ENCODE assay signal across 11 cellular contexts in genomic region chr9:86721843-86722705, GRCh38.
DNase-seq lines count a peak whose midpoint lies in the region; ATAC-seq, FAIRE-seq and TF ChIP-seq lines count a peak whose summit lies in the region.
"Had no signal": no experiment of that assay in that cellular context is flagged by ENCODE, and none has a peak within 500 bp of the region (broad histone marks: within the 10 kb centered on the region; RNA-seq: fewer than 3 reads in every experiment).

No MANE protein-coding gene starts in this region.

- H2AFZ ChIP-seq in trophoblast cell (ENCODE audit: insufficient read depth, low read length, poor library complexity), result peak overlapping the region; percentile 78
- H2AFZ ChIP-seq: parathyroid adenoma had no signal

- H3K4me3 ChIP-seq in SK-N-MC (peak overlapping the region; percentile 44; the same call in 1 of the 2 replicates), trophoblast cell (ENCODE audit: low read depth, low read length) (no peak overlapping the region)

- H3K79me2 ChIP-seq in trophoblast cell (ENCODE audit: control insufficient read depth, insufficient read depth, low read length, poor library complexity), result peaks cover 2% of the 10 kb centered on the region
- H3K79me2 ChIP-seq: parathyroid adenoma had no signal

- H3K36me3 ChIP-seq in SK-N-MC (ENCODE audit: insufficient read depth, low read length) (no peaks in the 10 kb centered on the region), trophoblast cell (ENCODE audit: control insufficient read depth in 1 of 2, insufficient read depth in 2 of 2, low read length in 2 of 2) (no peaks in the 10 kb centered on the region)

- no CpG with 5 or more reads among the region's 5 CpGs for WGBS in trophoblast cell (ENCODE audit: extremely low coverage, insufficient coverage, insufficient read length)

- ATAC-seq in foreskin keratinocyte (peak; percentile 84), HG03135 (IDR thresholded peaks at IDR 0.05; ENCODE audit: unreplicated experiment) (no peak)
- ATAC-seq: CD8-positive, alpha-beta T cell had no signal

- peak overlapping the region; percentile 100 for H2BK120ac ChIP-seq in trophoblast cell (ENCODE audit: insufficient read depth, low read length, poor library complexity)

- H3K4me2 ChIP-seq in trophoblast cell (ENCODE audit: low read length), result peak overlapping the region; percentile 28

- in situ Hi-C loops in G401 (cut with HindIII; ENCODE audit: low sequenced_read_pairs), result no loop called here

- H3K4me1 ChIP-seq in foreskin keratinocyte (peaks cover 20% of the 10 kb centered on the region), trophoblast cell (ENCODE audit: control insufficient read depth in 1 of 2, insufficient read depth in 2 of 2, low read length in 2 of 2) (peaks cover 9 to 16% of the 10 kb centered on the region in 2 experiments)
- H3K4me1 ChIP-seq: parathyroid adenoma had no signal

- peak overlapping the region; percentile 55; the same call in 1 of the 2 replicates for H3K27ac ChIP-seq in SK-N-MC
- peak overlapping the region; percentile 35 for H3K27ac ChIP-seq in foreskin keratinocyte
- H3K27ac ChIP-seq in trophoblast cell (ENCODE audit: low read depth, low read length), result peak overlapping the region; percentile 96
- H3K27ac ChIP-seq: parathyroid adenoma had no signal

- no peak for FAIRE-seq in GM19239 (lab: Jason Lieb, UNC)

- peak overlapping the region; percentile 92 for H2BK5ac ChIP-seq in trophoblast cell (ENCODE audit: low read depth, low read length, poor library complexity)

- H4K91ac ChIP-seq in trophoblast cell (ENCODE audit: low read depth, low read length), result peak overlapping the region; percentile 96

- peak overlapping the region; percentile 83 for H4K8ac ChIP-seq in trophoblast cell (ENCODE audit: low read depth, low read length)

- H2AK5ac ChIP-seq in trophoblast cell (ENCODE audit: low read length), result peak overlapping the region; percentile 92

- TF ChIP-seq CTCF in foreskin keratinocyte (conservative IDR thresholded peaks at IDR 0.05), result no peak

- H3K9ac ChIP-seq in SK-N-MC (ENCODE audit: insufficient read length) (peak overlapping the region; percentile 35), trophoblast cell (ENCODE audit: low read length) (no peak overlapping the region)
- H3K9ac ChIP-seq: parathyroid adenoma had no signal

- H3K27me3 ChIP-seq in foreskin keratinocyte (no peaks in the 10 kb centered on the region), trophoblast cell (ENCODE audit: insufficient read depth, low read length) (no peaks in the 10 kb centered on the region)

- H3K9me3 ChIP-seq in SK-N-MC (ENCODE audit: low read depth, low read length) (no peaks in the 10 kb centered on the region; the same call in 1 of the 2 replicates), trophoblast cell (ENCODE audit: insufficient read depth, low read depth, low read length) (no peaks in the 10 kb centered on the region)

- H4K12ac ChIP-seq in trophoblast cell (ENCODE audit: low read depth, low read length), result peak overlapping the region; percentile 44

- DNase-seq in AG20443 (ENCODE audit: low spot score) (peak; percentile 83), SK-N-MC (ENCODE audit: low read depth, low spot score) (no peak), foreskin keratinocyte (peak; percentile 56 to 84), trophoblast cell (peak; percentile 35 to 69), G401 (ENCODE audit: low spot score) (no peak), germinal center (ENCODE audit: low spot score) (no peak), GM19239 (ENCODE audit: insufficient read length, low spot score) (no peak)
- DNase-seq: activated CD4-positive, alpha-beta T cell treated with anti-CD3 and anti-CD28 coated beads, Interleukin-2, amount 50 U/mL, for 4 hours; CD8-positive, alpha-beta T cell had no signal

- no peak overlapping the region for H3K23ac ChIP-seq in trophoblast cell (ENCODE audit: low read length)

- H3K4ac ChIP-seq in trophoblast cell (ENCODE audit: low read depth, low read length), result peak overlapping the region; percentile 71

- H2BK12ac ChIP-seq in trophoblast cell (ENCODE audit: low read length), result peak overlapping the region; percentile 97

- peak overlapping the region; percentile 93 for H3K18ac ChIP-seq in trophoblast cell (ENCODE audit: low read length)

- peaks cover 22% of the 10 kb centered on the region for H3K79me1 ChIP-seq in trophoblast cell (ENCODE audit: low read length)

- H3K14ac ChIP-seq in trophoblast cell (ENCODE audit: low read length), result peak overlapping the region; percentile 91

Comparison
In these comparisons a context has a peak if more than half of its experiments do, and no peak if none do; other contexts are left out.
1. DNase-seq: peak in AG20443 (single experiment), foreskin keratinocyte (2 of 2) and trophoblast cell (2 of 2); none in SK-N-MC (single experiment), G401 (single experiment), germinal center (single experiment) and GM19239 (single experiment).
2. H3K27ac ChIP-seq: peak in every context shown above with its lines; median percentile 96 in trophoblast cell; 55 in SK-N-MC; 35 in foreskin keratinocyte.